In genomic region chr2:179338681-179339080, GRCh38 we compare ENCODE assay signal across 21 cellular contexts.
DNase-seq lines count a peak whose midpoint lies in the region; ATAC-seq, FAIRE-seq and TF ChIP-seq lines count a peak whose summit lies in the region.
"Had no signal": no experiment of that assay in that cellular context is flagged by ENCODE, and none has a peak within 500 bp of the region (broad histone marks: within the 10 kb centered on the region; RNA-seq: fewer than 3 reads in every experiment).

No MANE protein-coding gene starts in this region.

- H3K4me3 Mint-ChIP-seq in neural progenitor cell, result no peak overlapping the region
- H3K4me3 Mint-ChIP-seq: brain; natural killer cell treated with Interleukin-12 subunit alpha and Interleukin-12 subunit beta and Interleukin-15 and Interleukin-18, amount 100 ng/mL, for 72 hours had no signal

- peaks cover 55% of the 10 kb centered on the region for H3K4me1 ChIP-seq in neural progenitor cell

- no peak for FAIRE-seq in H54 (lab: Jason Lieb, UNC)
- FAIRE-seq: G401.6 had no signal

- H3K4me3 ChIP-seq in fibroblast of pulmonary artery (replicated peaks; ENCODE audit: low read depth, low read length) (no peak overlapping the region), neural progenitor cell (no peak overlapping the region)

- H3K9ac ChIP-seq in neural progenitor cell, result no peak overlapping the region

- H3K36me3 ChIP-seq in neural progenitor cell, result no peaks in the 10 kb centered on the region

- H3K4me2 ChIP-seq in neural progenitor cell, result no peak overlapping the region

- H3K27ac ChIP-seq in neural progenitor cell, result no peak overlapping the region

- DNase-seq in AG08395 (ENCODE audit: low spot score) (peak; percentile 69), M059J (ENCODE audit: low read depth) (peak; percentile 31), fibroblast of pulmonary artery (ENCODE audit: low read depth) (peak; percentile 46), neural progenitor cell (ENCODE audit: low spot score) (no peak), NCI-H146 treated with DMSO at 0.1 percent for 48 hours (lab: John Stamatoyannopoulos, UW; ENCODE audit: unreplicated experiment) (no peak), H54 (ENCODE audit: insufficient read length, low spot score) (no peak)
- DNase-seq: ACHN; activated CD8-positive, alpha-beta memory T cell treated with anti-CD3 and anti-CD28 coated beads for 24 hours; activated effector memory CD4-positive, alpha-beta T cell treated with anti-CD3 and anti-CD28 coated beads, Interleukin-2, amount 50 U/mL, for 16 hours; COR-L47; effector CD8-positive, alpha-beta T cell; glutamatergic neuron; kidney glomerular epithelial cell; NCI-H1417 treated with DMSO at 0.1 percent for 48 hours; PC-3; stimulated activated naive CD4-positive, alpha-beta T cell had no signal

- H3K27me3 Mint-ChIP-seq in neural progenitor cell (ENCODE audit: insufficient read depth, low read depth), result no peaks in the 10 kb centered on the region

- H3K9me3 ChIP-seq in neural progenitor cell (ENCODE audit: low read depth), result no peaks in the 10 kb centered on the region

- peaks cover 47% of the 10 kb centered on the region for H3K4me1 Mint-ChIP-seq in neural progenitor cell

- no peak for TF ChIP-seq POLR2A in H54 (IDR thresholded peaks at IDR 0.05; ENCODE audit: low read depth, low read length)

- H3K27ac Mint-ChIP-seq in neural progenitor cell, result no peak overlapping the region
- H3K27ac Mint-ChIP-seq: brain; natural killer cell treated with Interleukin-12 subunit alpha and Interleukin-12 subunit beta and Interleukin-15 and Interleukin-18, amount 100 ng/mL, for 72 hours had no signal

- peaks cover 10% of the 10 kb centered on the region for H3F3A ChIP-seq in neural progenitor cell (ENCODE audit: low read depth)

- H4K20me1 ChIP-seq in neural progenitor cell (ENCODE audit: low read depth), result no peaks in the 10 kb centered on the region

- TF ChIP-seq CTCF in fibroblast of pulmonary artery (IDR thresholded peaks at IDR 0.05; ENCODE audit: low read length, missing control alignments), result no peak
- no peak for TF ChIP-seq CTCF in neural progenitor cell (IDR thresholded peaks at IDR 0.05)

- H2AFZ ChIP-seq in neural progenitor cell (replicated peaks), result peak overlapping the region; percentile 71

- H3K36me3 Mint-ChIP-seq in neural progenitor cell, result no peaks in the 10 kb centered on the region
- H3K36me3 Mint-ChIP-seq: brain; natural killer cell treated with Interleukin-12 subunit alpha and Interleukin-12 subunit beta and Interleukin-15 and Interleukin-18, amount 100 ng/mL, for 72 hours had no signal

- ATAC-seq in GM21786 (IDR thresholded peaks at IDR 0.05; ENCODE audit: unreplicated experiment) (no peak), GM19023 (IDR thresholded peaks at IDR 0.05; ENCODE audit: unreplicated experiment) (no peak)
- ATAC-seq: natural killer cell treated with Interleukin-12 subunit alpha and Interleukin-12 subunit beta and Interleukin-15 and Interleukin-18, amount 100 ng/mL, for 72 hours; PC-3 had no signal

- no peaks in the 10 kb centered on the region for H3K9me3 Mint-ChIP-seq in neural progenitor cell
- H3K9me3 Mint-ChIP-seq: brain; natural killer cell treated with Interleukin-12 subunit alpha and Interleukin-12 subunit beta and Interleukin-15 and Interleukin-18, amount 100 ng/mL, for 72 hours had no signal

- H3K79me2 ChIP-seq in neural progenitor cell (ENCODE audit: low read depth), result no peaks in the 10 kb centered on the region

- H3K27me3 ChIP-seq in neural progenitor cell, result no peaks in the 10 kb centered on the region

Comparison
In these comparisons a context has a peak if more than half of its experiments do, and no peak if none do; other contexts are left out.
1. DNase-seq: peak in AG08395 (single experiment), M059J (single experiment) and fibroblast of pulmonary artery (single experiment); none in neural progenitor cell (single experiment), NCI-H146 treated with DMSO at 0.1 percent for 48 hours (single experiment) and H54 (single experiment).